Comparison of ENCODE assay signal across 1 cellular context in genomic region chr1:200890027-200890426, GRCh38.
TF ChIP-seq lines count a peak whose summit lies in the region.

No MANE protein-coding gene starts in this region.

TF ChIP-seq in HepG2, 621 proteins besides CTCF, POLR2A, EP300 and RAD21:
- TF ChIP-seq, protein P1, sequence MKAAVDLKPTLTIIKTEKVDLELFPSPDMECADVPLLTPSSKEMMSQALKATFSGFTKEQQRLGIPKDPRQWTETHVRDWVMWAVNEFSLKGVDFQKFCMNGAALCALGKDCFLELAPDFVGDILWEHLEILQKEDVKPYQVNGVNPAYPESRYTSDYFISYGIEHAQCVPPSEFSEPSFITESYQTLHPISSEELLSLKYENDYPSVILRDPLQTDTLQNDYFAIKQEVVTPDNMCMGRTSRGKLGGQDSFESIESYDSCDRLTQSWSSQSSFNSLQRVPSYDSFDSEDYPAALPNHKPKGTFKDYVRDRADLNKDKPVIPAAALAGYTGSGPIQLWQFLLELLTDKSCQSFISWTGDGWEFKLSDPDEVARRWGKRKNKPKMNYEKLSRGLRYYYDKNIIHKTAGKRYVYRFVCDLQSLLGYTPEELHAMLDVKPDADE (CRISPR knock-in tag; IDR thresholded peaks at IDR 0.05), result no peak
- no peak for TF ChIP-seq ZNF207 (IDR thresholded peaks at IDR 0.05; ENCODE audit: borderline replicate concordance)
- no peak for TF ChIP-seq MXD3 (CRISPR knock-in tag; IDR thresholded peaks at IDR 0.05)
